ENCODE assay signal across 8 cellular contexts in genomic region chr14:77615231-77616132, GRCh38. TPM values are rescaled to one million over a fixed set of nuclear protein-coding genes. Genes with fewer than 3 reads are reported as not detected.
DNase-seq lines count a peak whose midpoint lies in the region; ATAC-seq and TF ChIP-seq lines count a peak whose summit lies in the region.

No MANE protein-coding gene starts in this region.

- H3K9me3 ChIP-seq in ascending aorta: no peaks in the 10 kb centered on the region

- H3K27ac ChIP-seq in ascending aorta: peak overlapping the region; percentile 71 to 76

- peak overlapping the region; percentile 84 to 91 for H3K4me3 ChIP-seq in ascending aorta
- H3K4me3 ChIP-seq in kidney epithelial cell (ENCODE audit: low read depth, low read length): peak overlapping the region; percentile 73

- TF ChIP-seq CTCF in ascending aorta (IDR thresholded peaks at IDR 0.05) (no peak), kidney epithelial cell (IDR thresholded peaks at IDR 0.05; ENCODE audit: insufficient read depth, low read length, poor library complexity, severe bottlenecking) (no peak)

- DNase-seq in NCI-H345 (lab: John Stamatoyannopoulos, UW) (peak; percentile 16), NCI-H345 treated with DMSO at 0.1 percent for 48 hours (lab: John Stamatoyannopoulos, UW; ENCODE audit: unreplicated experiment) (no peak), NCI-H748 treated with DMSO at 0.1 percent for 48 hours (lab: John Stamatoyannopoulos, UW) (peak; percentile 36), ascending aorta (ENCODE audit: low spot score in 2 of 2) (no peak), kidney epithelial cell (ENCODE audit: low read depth) (no peak)
- DNase-seq in stimulated activated CD8-positive, alpha-beta memory T cell treated with anti-CD3 and anti-CD28 coated beads, Interleukin-4, amount 100 ng/mL, for 48 hours: peak; percentile 40

- no peak for ATAC-seq in HG03095 (IDR thresholded peaks at IDR 0.05; ENCODE audit: unreplicated experiment)
- ATAC-seq in HG02763 (IDR thresholded peaks at IDR 0.05; ENCODE audit: unreplicated experiment): no peak

- H3K36me3 ChIP-seq in ascending aorta (peaks cover 0 to 5% of the 10 kb centered on the region in 2 donors), kidney epithelial cell (ENCODE audit: control insufficient read depth, insufficient read depth, low read length) (no peaks in the 10 kb centered on the region)

- intact Hi-C loops in ascending aorta (cut with DNase I): loop anchor here (1.0 to 2.0 kb wide), 6 partner anchors 27 to 295 kb away; partner anchors contain the start of genes ADCK1, GSTZ1, POMT2 and SNW1

- H3K27me3 ChIP-seq in ascending aorta (no peaks in the 10 kb centered on the region), kidney epithelial cell (ENCODE audit: control insufficient read depth, insufficient read depth, low read length) (no peaks in the 10 kb centered on the region)

- peaks cover 5 to 6% of the 10 kb centered on the region in 2 donors for H3K4me1 ChIP-seq in ascending aorta

RNA-seq across cellular contexts. Expression of gene SPTLC2, which starts 1.0 kb away (rescaled TPM):
- total RNA-seq in ascending aorta (25.7 TPM), kidney epithelial cell (31.4 and 33.0 TPM in 2 replicates)

Comparison
In these comparisons a context has a peak if more than half of its experiments do, and no peak if none do; other contexts are left out.
1. DNase-seq: peak in NCI-H345 (single experiment), NCI-H748 treated with DMSO at 0.1 percent for 48 hours (single experiment) and stimulated activated CD8-positive, alpha-beta memory T cell treated with anti-CD3 and anti-CD28 coated beads, Interleukin-4, amount 100 ng/mL, for 48 hours (single experiment); none in NCI-H345 treated with DMSO at 0.1 percent for 48 hours (single experiment), ascending aorta (0 of 2) and kidney epithelial cell (single experiment).